In the genomic region with DNA sequence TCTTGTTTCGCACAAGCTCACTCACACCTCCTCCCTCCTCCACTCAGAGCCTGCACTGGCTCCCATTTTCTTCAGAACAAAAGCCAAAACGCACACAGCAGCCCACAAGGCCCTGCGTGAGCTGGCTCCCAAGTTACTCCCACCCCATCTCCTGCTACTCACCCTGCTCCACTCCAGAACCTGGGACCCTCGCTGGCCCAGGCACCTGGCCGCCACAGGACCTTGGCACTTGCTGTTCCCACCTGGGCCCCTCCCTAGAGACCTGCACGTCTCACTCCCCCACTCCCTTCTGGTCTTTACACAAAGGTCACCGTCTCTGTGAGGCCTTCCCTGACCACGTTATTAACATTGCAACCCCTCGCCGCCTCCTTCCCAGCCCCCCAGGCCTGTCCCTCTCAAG, we compare ENCODE assay signal across 12 cellular contexts. TPM values are rescaled to one million over a fixed set of nuclear protein-coding genes. Genes with fewer than 3 reads are reported as not detected.
A peak's percentile ranks its signal among the peaks of the same experiment; 100 is the strongest.
DNase-seq lines count a peak whose midpoint lies in the region; ATAC-seq and TF ChIP-seq lines count a peak whose summit lies in the region.
"Had no signal": no experiment of that assay in that cellular context is flagged by ENCODE, and none has a peak within 500 bp of the region (broad histone marks: within the 10 kb centered on the region; RNA-seq: fewer than 3 reads in every experiment).

No MANE protein-coding gene starts in this region.

- peak overlapping the region; percentile 83 for H3K27ac Mint-ChIP-seq in T-helper 1 cell treated with Interleukin-12 subunit alpha and Interleukin-12 subunit beta and Interleukin-4 antibody, amounts not matched to agents 30 μg/mL and 1 μg/mL, for 36 hours
- peak overlapping the region; percentile 90 to 97 for H3K27ac Mint-ChIP-seq in activated naive CD4-positive, alpha-beta T cell treated with anti-CD3 and anti-CD28 coated beads, Interleukin-2, amount 50 U/mL, for 72 hours
- peak overlapping the region; percentile 92 to 100 (median 96) for H3K27ac Mint-ChIP-seq in naive thymus-derived CD8-positive, alpha-beta T cell

- no peak for TF ChIP-seq CTCF in HEK293 (tag by site-specific recombination; IDR thresholded peaks at IDR 0.05)

- CTCF ChIA-PET in HEK293 (lab: Yijun Ruan, JAX) = interaction anchor here (0.6 to 2.4 kb wide), 3 partner anchors 11 to 79 kb away, joined by 3 to 25 read pairs (median 23); no protein-coding TSS in a partner anchor

- no peak overlapping the region for H3K4me3 ChIP-seq in HEK293 (ENCODE audit: low read depth, low read length)

- DNase-seq in T-helper 1 cell (no peak), T1000 (lab: John Stamatoyannopoulos, UW) (no peak), LoVo (ENCODE audit: low spot score) (no peak)
- DNase-seq in activated naive CD4-positive, alpha-beta T cell treated with anti-CD3 and anti-CD28 coated beads, Interleukin-2, amount 50 U/mL, for 72 hours (ENCODE audit: low spot score in 2 of 2) = no peak
- DNase-seq in naive thymus-derived CD8-positive, alpha-beta T cell = no peak
- DNase-seq: OCI-M1, tibial artery had no signal

- peak overlapping the region; percentile 98 for H3K4me3 Mint-ChIP-seq in T-helper 1 cell treated with Interleukin-12 subunit alpha and Interleukin-12 subunit beta and Interleukin-4 antibody, amounts not matched to agents 30 μg/mL and 1 μg/mL, for 36 hours
- peak overlapping the region; percentile 91 to 98 (median 96) for H3K4me3 Mint-ChIP-seq in naive thymus-derived CD8-positive, alpha-beta T cell

- no peaks in the 10 kb centered on the region for H3K27me3 Mint-ChIP-seq in T-helper 1 cell treated with Interleukin-12 subunit alpha and Interleukin-12 subunit beta and Interleukin-4 antibody, amounts not matched to agents 30 μg/mL and 1 μg/mL, for 36 hours (ENCODE audit: low read depth)
- H3K27me3 Mint-ChIP-seq in naive thymus-derived CD8-positive, alpha-beta T cell = no peaks in the 10 kb centered on the region

- peaks cover 0 to 11% of the 10 kb centered on the region in 2 experiments; a peak in 1 of 3 replicates for H3K36me3 ChIP-seq in HEK293 (ENCODE audit: control insufficient read depth in 2 of 2, insufficient read depth in 1 of 2, low read length in 2 of 2)
- H3K36me3 ChIP-seq: tibial artery had no signal

- peaks cover 18% of the 10 kb centered on the region for H3K36me3 Mint-ChIP-seq in T-helper 1 cell treated with Interleukin-12 subunit alpha and Interleukin-12 subunit beta and Interleukin-4 antibody, amounts not matched to agents 30 μg/mL and 1 μg/mL, for 36 hours (ENCODE audit: low read depth)
- peaks cover 15 to 27% of the 10 kb centered on the region in 2 donors for H3K36me3 Mint-ChIP-seq in activated naive CD4-positive, alpha-beta T cell treated with anti-CD3 and anti-CD28 coated beads, Interleukin-2, amount 50 U/mL, for 72 hours
- peaks cover 0 to 11% (median 1%) of the 10 kb centered on the region in 3 donors for H3K36me3 Mint-ChIP-seq in naive thymus-derived CD8-positive, alpha-beta T cell

- peaks cover 38% of the 10 kb centered on the region for H3K4me1 Mint-ChIP-seq in T-helper 1 cell treated with Interleukin-12 subunit alpha and Interleukin-12 subunit beta and Interleukin-4 antibody, amounts not matched to agents 30 μg/mL and 1 μg/mL, for 36 hours (ENCODE audit: low read depth)
- H3K4me1 Mint-ChIP-seq in naive thymus-derived CD8-positive, alpha-beta T cell = peaks cover 54 to 89% (median 64%) of the 10 kb centered on the region in 4 donors

- POLR2A ChIA-PET in HEK293 (lab: Yijun Ruan, JAX) = interaction anchor here (1.0 to 2.3 kb wide), 2 partner anchors 9 to 11 kb away, joined by 3 to 8 read pairs; no protein-coding TSS in a partner anchor
- POLR2A ChIA-PET in naive thymus-derived CD8-positive, alpha-beta T cell (lab: Charles Lee) = interaction anchor here (1.0 to 5.1 kb wide), 11 partner anchors 8 to 339 kb away, joined by 3 to 82 read pairs (median 8); partner anchors contain the start of genes GGA1 and RAC2

- H3K4me1 ChIP-seq in HEK293 (ENCODE audit: control insufficient read depth, insufficient read depth, low read length) = 0 out of 2 replicates have a peak, but pooled peaks cover 6% of the 10 kb centered on the region

- H3K27ac ChIP-seq in HEK293 (ENCODE audit: extremely low read depth, low read depth, low read length) = no peak overlapping the region
- H3K27ac ChIP-seq: 22Rv1, tibial artery had no signal

- H3K9me3 Mint-ChIP-seq in T-helper 1 cell treated with Interleukin-12 subunit alpha and Interleukin-12 subunit beta and Interleukin-4 antibody, amounts not matched to agents 30 μg/mL and 1 μg/mL, for 36 hours = no peaks in the 10 kb centered on the region
- no peaks in the 10 kb centered on the region for H3K9me3 Mint-ChIP-seq in activated naive CD4-positive, alpha-beta T cell treated with anti-CD3 and anti-CD28 coated beads, Interleukin-2, amount 50 U/mL, for 72 hours
- H3K9me3 Mint-ChIP-seq in naive thymus-derived CD8-positive, alpha-beta T cell = no peaks in the 10 kb centered on the region

- ATAC-seq in activated naive CD4-positive, alpha-beta T cell treated with anti-CD3 and anti-CD28 coated beads, Interleukin-2, amount 50 U/mL, for 72 hours = no peak
- ATAC-seq in naive thymus-derived CD8-positive, alpha-beta T cell = no peak
- no peak for ATAC-seq in GM19452 (IDR thresholded peaks at IDR 0.05; ENCODE audit: unreplicated experiment)

- H3K9me3 ChIP-seq in HEK293 (ENCODE audit: control insufficient read depth, insufficient read depth, low read depth, low read length) = no peaks in the 10 kb centered on the region
- H3K9me3 ChIP-seq: tibial artery had no signal

TF ChIP-seq in HEK293, 187 proteins besides CTCF, POLR2A, EP300 and RAD21 (continues in another document):
- TF ChIP-seq ZNF544 (tag by site-specific recombination; IDR thresholded peaks at IDR 0.05) (no peak), ZNF449 (tag by site-specific recombination; IDR thresholded peaks at IDR 0.05) (no peak), ZNF600 (tag by site-specific recombination; IDR thresholded peaks at IDR 0.05) (peak; percentile 48; the same call in 1 of the 2 replicates), SP2 (tag by site-specific recombination; IDR thresholded peaks at IDR 0.05) (no peak), KLF16 (tag by site-specific recombination; IDR thresholded peaks at IDR 0.05) (no peak), ZFP37 (tag by site-specific recombination; IDR thresholded peaks at IDR 0.05) (no peak), SETDB1 (IDR thresholded peaks at IDR 0.05; ENCODE audit: insufficient read length, low read length) (no peak), ZNF529 (tag by site-specific recombination; IDR thresholded peaks at IDR 0.05; ENCODE audit: insufficient replicate concordance) (no peak), ZNF175 (tag by site-specific recombination; IDR thresholded peaks at IDR 0.05) (no peak), ZNF280C (tag by site-specific recombination; IDR thresholded peaks at IDR 0.05) (no peak), ELK4 (IDR thresholded peaks at IDR 0.05; ENCODE audit: borderline replicate concordance, low read depth, low read length) (no peak)

RNA-seq across cellular contexts. Expression of gene MFNG, which starts 0.9 kb away (rescaled TPM):
- total RNA-seq in activated naive CD4-positive, alpha-beta T cell treated with anti-CD3 and anti-CD28 coated beads, Interleukin-2, amount 50 U/mL, for 72 hours = 100 to 1,000 TPM in 1 of 2 donors, 10 to 100 TPM in 1; 88.7 to 169 TPM
- 100 to 1,000 TPM; 233 to 235 TPM for total RNA-seq in naive thymus-derived CD8-positive, alpha-beta T cell
- polyA plus RNA-seq in naive thymus-derived CD8-positive, alpha-beta T cell = 100 to 1,000 TPM; 290 to 401 (median 329) TPM

RNA-seq across cellular contexts. Expression of gene CARD10, which starts 32.1 kb away (rescaled TPM):
- under 1 TPM; 0.09 to 0.51 TPM for total RNA-seq in activated naive CD4-positive, alpha-beta T cell treated with anti-CD3 and anti-CD28 coated beads, Interleukin-2, amount 50 U/mL, for 72 hours
- 1 to 10 TPM; 1.2 to 1.4 TPM for total RNA-seq in naive thymus-derived CD8-positive, alpha-beta T cell
- polyA plus RNA-seq in naive thymus-derived CD8-positive, alpha-beta T cell = under 1 TPM in 1 of 3 donors, not detected in 2; 0.22 TPM
- total RNA-seq: T-helper 1 cell treated with Interleukin-12 subunit alpha and Interleukin-12 subunit beta and Interleukin-4 antibody, amounts not matched to agents 30 ng/mL and 1 ng/mL, for 36 hours had no signal

RNA-seq across cellular contexts. Expression of gene ELFN2, which starts 59.9 kb away (rescaled TPM):
- total RNA-seq in activated naive CD4-positive, alpha-beta T cell treated with anti-CD3 and anti-CD28 coated beads, Interleukin-2, amount 50 U/mL, for 72 hours = 1 to 10 TPM in 1 of 2 donors, under 1 TPM in 1; 0.41 to 2.0 TPM
- under 1 TPM; 0.55 to 0.88 TPM for total RNA-seq in naive thymus-derived CD8-positive, alpha-beta T cell
- polyA plus RNA-seq in naive thymus-derived CD8-positive, alpha-beta T cell = not detected
